8 cellular contexts compared by ENCODE assay signal in genomic region chr6:133953634-133954415, GRCh38. TPM values are rescaled to one million over a fixed set of nuclear protein-coding genes. Genes with fewer than 3 reads are reported as not detected.
A peak's percentile ranks its signal among the peaks of the same experiment; 100 is the strongest.
DNase-seq lines count a peak whose midpoint lies in the region; ATAC-seq and TF ChIP-seq lines count a peak whose summit lies in the region.

No MANE protein-coding gene starts in this region.

- H3K27me3 Mint-ChIP-seq in stimulated activated naive CD8-positive, alpha-beta T cell treated with anti-CD3 and anti-CD28 coated beads, Interleukin-15, Interleukin-2, amounts not matched to agents 100 ng/mL and 50 ng/mL, for 24 hours = no peaks in the 10 kb centered on the region

- no peaks in the 10 kb centered on the region for H3K27me3 ChIP-seq in adipocyte (replicated peaks; ENCODE audit: control insufficient read depth, insufficient read depth, low read length)
- no peaks in the 10 kb centered on the region for H3K27me3 ChIP-seq in right lobe of liver
- H3K27me3 ChIP-seq in upper lobe of left lung = no peaks in the 10 kb centered on the region

- H3K9me3 ChIP-seq in adipocyte (ENCODE audit: control insufficient read depth, low read length) (no peaks in the 10 kb centered on the region), right lobe of liver (no peaks in the 10 kb centered on the region), upper lobe of left lung (no peaks in the 10 kb centered on the region)

- H3K4me1 Mint-ChIP-seq in stimulated activated naive CD8-positive, alpha-beta T cell treated with anti-CD3 and anti-CD28 coated beads, Interleukin-15, Interleukin-2, amounts not matched to agents 100 ng/mL and 50 ng/mL, for 24 hours (ENCODE audit: low read depth) = peaks cover 50% of the 10 kb centered on the region

- TF ChIP-seq POLR2A in right lobe of liver (IDR thresholded peaks at IDR 0.05) = no peak
- no peak for TF ChIP-seq POLR2A in upper lobe of left lung (IDR thresholded peaks at IDR 0.05)

- H3K27ac ChIP-seq in right lobe of liver (peak overlapping the region; percentile 87 to 95 (median 92)), upper lobe of left lung (peak overlapping the region; percentile 88 to 91 (median 90))

- 9% methylated on average over 20 of the region's 23 CpGs for WGBS in right lobe of liver (ENCODE audit: insufficient coverage, low coverage, low lambda C conversion rate, missing lambda C conversion rate)
- WGBS in upper lobe of left lung, 2 donors = 8 to 10% methylated on average over 23 of the region's 23 CpGs

- H3K36me3 ChIP-seq in adipocyte (ENCODE audit: control insufficient read depth, insufficient read depth, low read length, severe bottlenecking) (no peaks in the 10 kb centered on the region), right lobe of liver (no peaks in the 10 kb centered on the region), upper lobe of left lung (no peaks in the 10 kb centered on the region)

- ATAC-seq in stimulated activated naive CD8-positive, alpha-beta T cell treated with anti-CD3 and anti-CD28 coated beads, Interleukin-15, Interleukin-2, amounts not matched to agents 100 U/mL and 50 U/mL, for 24 hours = no peak
- no peak for ATAC-seq in right lobe of liver
- no peak for ATAC-seq in upper lobe of left lung (ENCODE audit: low FRiP score in 2 of 2)

- peak overlapping the region; percentile 92 for H3K9ac ChIP-seq in adipocyte (ENCODE audit: low read length)

- no peak for DNase-seq in stimulated activated naive CD8-positive, alpha-beta T cell treated with anti-CD3 and anti-CD28 coated beads, Interleukin-15, Interleukin-2, amounts not matched to agents 100 U/mL and 50 U/mL, for 24 hours
- peak; percentile 23 for DNase-seq in adipocyte (ENCODE audit: low read depth)
- no peak for DNase-seq in right lobe of liver
- no peak for DNase-seq in upper lobe of left lung
- DNase-seq in NCI-H1048 (lab: John Stamatoyannopoulos, UW) = no peak
- no peak for DNase-seq in KBM-7
- no peak for DNase-seq in amniotic stem cell (lab: John Stamatoyannopoulos, UW)

- H3K4me3 ChIP-seq in adipocyte (ENCODE audit: low read length) = peak overlapping the region; percentile 96
- H3K4me3 ChIP-seq in right lobe of liver = peak overlapping the region; percentile 52 to 94 (median 78)
- H3K4me3 ChIP-seq in upper lobe of left lung = peak overlapping the region; percentile 84 to 99 (median 89)

- TF ChIP-seq CTCF in right lobe of liver (IDR thresholded peaks at IDR 0.05) (no peak), upper lobe of left lung (IDR thresholded peaks at IDR 0.05) (no peak)

- H3K27ac Mint-ChIP-seq in stimulated activated naive CD8-positive, alpha-beta T cell treated with anti-CD3 and anti-CD28 coated beads, Interleukin-15, Interleukin-2, amounts not matched to agents 100 ng/mL and 50 ng/mL, for 24 hours = peak overlapping the region; percentile 96

- peak overlapping the region; percentile 95 for H3K4me3 Mint-ChIP-seq in stimulated activated naive CD8-positive, alpha-beta T cell treated with anti-CD3 and anti-CD28 coated beads, Interleukin-15, Interleukin-2, amounts not matched to agents 100 ng/mL and 50 ng/mL, for 24 hours

- H3K9me3 Mint-ChIP-seq in stimulated activated naive CD8-positive, alpha-beta T cell treated with anti-CD3 and anti-CD28 coated beads, Interleukin-15, Interleukin-2, amounts not matched to agents 100 ng/mL and 50 ng/mL, for 24 hours = no peaks in the 10 kb centered on the region

- no peak for TF ChIP-seq EP300 in upper lobe of left lung (IDR thresholded peaks at IDR 0.05)

- in situ Hi-C loops in KBM-7 (cut with MboI; ENCODE audit: low pct_unique_long_range_greater_than_20kb, low sequenced_read_pairs) = no loop called here

- intact Hi-C loops in right lobe of liver (cut with DNase I) = no loop called here

- H3K4me1 ChIP-seq in adipocyte (ENCODE audit: control insufficient read depth, insufficient read depth, low read length) (peaks cover 32% of the 10 kb centered on the region), right lobe of liver (peaks cover 0 to 39% (median 12%) of the 10 kb centered on the region in 4 donors), upper lobe of left lung (peaks cover 22 to 32% (median 30%) of the 10 kb centered on the region in 4 donors)

- H3K36me3 Mint-ChIP-seq in stimulated activated naive CD8-positive, alpha-beta T cell treated with anti-CD3 and anti-CD28 coated beads, Interleukin-15, Interleukin-2, amounts not matched to agents 100 ng/mL and 50 ng/mL, for 24 hours (ENCODE audit: low read depth) = peaks cover 5% of the 10 kb centered on the region

RNA-seq across cellular contexts. Expression of gene TBPL1, which starts 0.8 kb away (rescaled TPM):
- total RNA-seq in right lobe of liver (10 to 100 TPM in 2 of 6 experiments, 1 to 10 TPM in 4; 6.0 to 11.5 (median 9.4) TPM), upper lobe of left lung (10 to 100 TPM in 2 of 6 donors, 1 to 10 TPM in 4; 2.6 to 18.0 (median 9.5) TPM)
